In the genomic region with DNA sequence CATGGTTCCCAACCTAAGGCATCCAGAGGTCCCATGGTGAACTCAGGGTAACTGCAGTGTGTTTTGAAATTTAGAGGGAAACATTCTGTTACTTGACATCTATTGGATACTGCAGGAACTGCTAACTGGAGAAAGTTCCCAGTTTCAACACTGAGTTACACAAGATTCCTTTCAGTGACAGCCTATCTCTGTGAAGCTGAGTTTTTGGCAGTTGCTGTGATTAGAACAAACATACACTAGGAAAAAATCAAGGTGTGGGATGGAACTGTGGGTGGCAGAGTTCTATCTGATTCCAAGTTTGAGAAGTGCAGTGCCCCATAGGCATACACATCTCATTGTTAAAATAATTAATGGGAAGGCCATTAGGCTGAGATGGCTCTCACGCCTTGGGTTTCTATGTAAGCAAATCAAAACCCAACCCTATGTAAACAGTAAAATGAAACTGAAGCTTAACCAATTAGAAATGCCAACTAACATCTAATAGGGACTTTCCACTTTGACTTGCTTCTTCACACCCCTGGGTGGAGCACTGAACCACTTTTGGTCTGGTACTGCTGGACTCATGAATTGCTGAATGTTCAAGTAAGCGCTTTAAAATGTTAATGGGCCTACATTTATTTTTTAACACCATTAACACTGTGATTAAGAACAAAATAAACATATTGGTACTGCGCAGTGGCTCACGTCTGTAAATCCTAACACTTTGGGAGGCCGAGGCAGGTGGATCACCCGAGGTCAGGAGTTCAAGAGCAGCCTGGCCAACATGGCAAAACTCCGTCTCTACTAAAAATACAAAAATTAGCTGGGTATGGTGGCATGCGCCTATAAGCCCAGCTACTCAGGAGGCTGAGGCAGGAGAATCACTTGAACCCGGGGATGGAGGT, we compare ENCODE assay signal across 9 cellular contexts. TPM values are rescaled to one million over a fixed set of nuclear protein-coding genes. Genes with fewer than 3 reads are reported as not detected.
A peak's percentile ranks its signal among the peaks of the same experiment; 100 is the strongest.
DNase-seq lines count a peak whose midpoint lies in the region; ATAC-seq and TF ChIP-seq lines count a peak whose summit lies in the region.
"Had no signal": no experiment of that assay in that cellular context is flagged by ENCODE, and none has a peak within 500 bp of the region (broad histone marks: within the 10 kb centered on the region; RNA-seq: fewer than 3 reads in every experiment).

No MANE protein-coding gene starts in this region.

- H3K27ac ChIP-seq in lower lobe of right lung, result peak overlapping the region; percentile 55
- H3K27ac ChIP-seq: parathyroid adenoma had no signal

- H3K9me3 ChIP-seq in lower lobe of right lung, result no peaks in the 10 kb centered on the region

- CTCF ChIA-PET in HEK293T (lab: Yijun Ruan, JAX), result no interaction called here

- intact Hi-C loops in lower lobe of right lung (cut with DNase I), result no loop called here

- H3K4me3 ChIP-seq in GM12865 (ENCODE audit: low read depth, low read length) (no peak overlapping the region), lower lobe of right lung (no peak overlapping the region)

- ATAC-seq in GM21360 (IDR thresholded peaks at IDR 0.05; ENCODE audit: unreplicated experiment), result peak; percentile 72
- peak; percentile 83 for ATAC-seq in HG03558 (IDR thresholded peaks at IDR 0.05; ENCODE audit: extremely low read depth, unreplicated experiment)
- peak; percentile 76 for ATAC-seq in activated naive CD8-positive, alpha-beta T cell treated with anti-CD3 and anti-CD28 coated beads, Interleukin-2, amount 50 U/mL, for 24 hours
- peak; percentile 90 to 96 for ATAC-seq in lower lobe of right lung

- POLR2A ChIA-PET in HEK293T (lab: Yijun Ruan, JAX), result no interaction called here

- H3K27me3 Mint-ChIP-seq in activated naive CD8-positive, alpha-beta T cell treated with anti-CD3 and anti-CD28 coated beads, Interleukin-2, amount 50 U/mL, for 24 hours, result no peaks in the 10 kb centered on the region

- TF ChIP-seq CTCF in GM12865 (IDR thresholded peaks at IDR 0.05; ENCODE audit: insufficient read depth, low read depth, low read length, missing control alignments) (peak; percentile 29), lower lobe of right lung (IDR thresholded peaks at IDR 0.05) (peak; percentile 43)

- no peak overlapping the region for H3K27ac Mint-ChIP-seq in activated naive CD8-positive, alpha-beta T cell treated with anti-CD3 and anti-CD28 coated beads, Interleukin-2, amount 50 U/mL, for 24 hours

- no peaks in the 10 kb centered on the region for H3K27me3 ChIP-seq in lower lobe of right lung (ENCODE audit: low read depth)

- peak; percentile 89 for DNase-seq in GM12865 (ENCODE audit: low read depth)
- DNase-seq in activated naive CD8-positive, alpha-beta T cell treated with anti-CD3 and anti-CD28 coated beads, Interleukin-2, amount 50 U/mL, for 24 hours, result no peak
- no peak for DNase-seq in lower lobe of right lung
- no peak for DNase-seq in effector CD8-positive, alpha-beta T cell (lab: John Stamatoyannopoulos, UW)
- DNase-seq in HEK293T (ENCODE audit: extremely low spot score), result no peak
- no peak for DNase-seq in 8988T

- H3K4me3 Mint-ChIP-seq in activated naive CD8-positive, alpha-beta T cell treated with anti-CD3 and anti-CD28 coated beads, Interleukin-2, amount 50 U/mL, for 24 hours, result no peak overlapping the region

- H3K36me3 ChIP-seq in lower lobe of right lung, result no peaks in the 10 kb centered on the region

- H3K4me1 ChIP-seq in lower lobe of right lung, result peaks cover 26% of the 10 kb centered on the region
- H3K4me1 ChIP-seq: parathyroid adenoma had no signal

- H3K36me3 Mint-ChIP-seq in activated naive CD8-positive, alpha-beta T cell treated with anti-CD3 and anti-CD28 coated beads, Interleukin-2, amount 50 U/mL, for 24 hours (ENCODE audit: low read depth), result peaks cover 7% of the 10 kb centered on the region

- H3K9me3 Mint-ChIP-seq in activated naive CD8-positive, alpha-beta T cell treated with anti-CD3 and anti-CD28 coated beads, Interleukin-2, amount 50 U/mL, for 24 hours, result no peaks in the 10 kb centered on the region

- peaks cover 16% of the 10 kb centered on the region for H3K4me1 Mint-ChIP-seq in activated naive CD8-positive, alpha-beta T cell treated with anti-CD3 and anti-CD28 coated beads, Interleukin-2, amount 50 U/mL, for 24 hours

TF ChIP-seq in HEK293T, 16 proteins besides CTCF, POLR2A, EP300 and RAD21:
- no peak for TF ChIP-seq LEF1 (IDR thresholded peaks at IDR 0.05; ENCODE audit: borderline replicate concordance)

RNA-seq across cellular contexts. Expression of a gene that starts 55.2 kb away (rescaled TPM):
- 18.8 TPM for total RNA-seq in lower lobe of right lung
